12 cellular contexts compared by ENCODE assay signal in the genomic region with DNA sequence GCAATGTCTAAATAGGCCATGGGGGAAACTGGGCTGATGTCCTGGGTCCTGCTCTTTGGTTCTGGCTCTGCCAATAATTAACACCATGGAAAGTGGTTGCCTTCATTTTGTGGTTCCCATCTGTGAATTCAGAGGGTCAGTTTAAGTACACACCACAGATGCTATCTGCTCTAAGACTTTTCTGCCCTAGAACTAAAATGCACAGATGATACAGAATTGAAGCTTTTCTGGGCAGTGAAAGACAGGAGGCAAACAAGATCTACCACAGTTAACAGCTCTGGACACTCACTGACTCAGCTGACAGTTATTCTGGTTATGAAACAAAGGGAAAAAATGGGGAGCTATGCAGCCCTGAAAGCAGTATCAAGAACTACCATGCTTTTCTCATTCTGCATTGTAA. TPM values are rescaled to one million over a fixed set of nuclear protein-coding genes. Genes with fewer than 3 reads are reported as not detected.
DNase-seq lines count a peak whose midpoint lies in the region; ATAC-seq and TF ChIP-seq lines count a peak whose summit lies in the region.
"Had no signal": no experiment of that assay in that cellular context is flagged by ENCODE, and none has a peak within 500 bp of the region (broad histone marks: within the 10 kb centered on the region; RNA-seq: fewer than 3 reads in every experiment).

No MANE protein-coding gene starts in this region.

- H3K27me3 ChIP-seq in thyroid gland = no peaks in the 10 kb centered on the region
- H3K27me3 ChIP-seq: tibial nerve had no signal

- peak; percentile 34 for TF ChIP-seq CTCF in astrocyte of the spinal cord (IDR thresholded peaks at IDR 0.05; ENCODE audit: low read depth, low read length)
- peak in 1 of 6 experiments; percentile 18 for TF ChIP-seq CTCF in thyroid gland (IDR thresholded peaks at IDR 0.05)

- in situ Hi-C loops in astrocyte of the spinal cord (cut with HindIII; ENCODE audit: low sequenced_read_pairs) = no loop called here

- no peaks in the 10 kb centered on the region for H3K36me3 ChIP-seq in thyroid gland
- H3K36me3 ChIP-seq: tibial nerve had no signal

- peak overlapping the region in 2 of 3 donors; percentile 4 to 37 for H3K27ac ChIP-seq in thyroid gland
- H3K27ac ChIP-seq: 22Rv1 had no signal

- H3K4me3 ChIP-seq in astrocyte of the spinal cord (ENCODE audit: low read depth, low read length) (no peak overlapping the region), thyroid gland (replicated peaks in 1 of 3) (no peak overlapping the region)
- H3K4me3 ChIP-seq: tibial nerve had no signal

- peak; percentile 3 for DNase-seq in DMS 273 (lab: John Stamatoyannopoulos, UW; ENCODE audit: unreplicated experiment)
- DNase-seq in DMS 273 treated with DMSO at 0.1 percent for 48 hours (lab: John Stamatoyannopoulos, UW) = no peak
- DNase-seq in astrocyte of the spinal cord (ENCODE audit: low read depth, low spot score) = peak; percentile 79
- DNase-seq in islet precursor cell = peak; percentile 69
- DNase-seq in thyroid gland = no peak
- no peak for DNase-seq in MV-4-11 (lab: John Stamatoyannopoulos, UW)
- DNase-seq: activated effector memory CD4-positive, alpha-beta T cell treated with Interleukin-2 at 50 U/mL for 16 hours; NCI-H1048 had no signal

- peaks cover 44 to 66% of the 10 kb centered on the region in 2 donors for H3K4me1 ChIP-seq in thyroid gland

- H3K9me3 ChIP-seq in thyroid gland = no peaks in the 10 kb centered on the region
- H3K9me3 ChIP-seq: tibial nerve had no signal

- ATAC-seq in HG02763 (IDR thresholded peaks at IDR 0.05; ENCODE audit: unreplicated experiment) (no peak), HG03025 (IDR thresholded peaks at IDR 0.05; ENCODE audit: low FRiP score, unreplicated experiment) (no peak)

- no peak for TF ChIP-seq POLR2A in thyroid gland (IDR thresholded peaks at IDR 0.05)

- intact Hi-C loops in thyroid gland (cut with DNase I) = no loop called here

RNA-seq across cellular contexts. Expression of gene APBB2, which starts 37.3 kb away (rescaled TPM):
- total RNA-seq in thyroid gland = 100 to 1,000 TPM; 174 to 253 (median 199) TPM

Comparison
In these comparisons a context has a peak if more than half of its experiments do, and no peak if none do; other contexts are left out.
1. DNase-seq: peak in DMS 273 (single experiment), astrocyte of the spinal cord (single experiment) and islet precursor cell (single experiment); none in DMS 273 treated with DMSO at 0.1 percent for 48 hours (single experiment), thyroid gland (0 of 2) and MV-4-11 (single experiment).